ENCODE assay signal across 21 cellular contexts in genomic region chrX:69551421-69552009, GRCh38. TPM values are rescaled to one million over a fixed set of nuclear protein-coding genes. Genes with fewer than 3 reads are reported as not detected.
"Had no signal": no experiment of that assay in that cellular context is flagged by ENCODE, and none has a peak within 500 bp of the region (broad histone marks: within the 10 kb centered on the region; RNA-seq: fewer than 3 reads in every experiment).

No MANE protein-coding gene starts in this region.

- H3K4me3 ChIP-seq: K562 had no signal

- ATAC-seq: K562, Panc1, PC-3 had no signal

- H3K27ac Mint-ChIP-seq: IgD-negative memory B cell had no signal

- H3K36me3 Mint-ChIP-seq: IgD-negative memory B cell had no signal

- H3K4me1 Mint-ChIP-seq: IgD-negative memory B cell had no signal

- H3K9me3 ChIP-seq: SK-N-SH had no signal

- DNase-seq: Kasumi-1, MM.1S, NCI-H1092 treated with DMSO at 0.1 percent for 48 hours, NCI-H1436, NCI-H187, NCI-H2029, NCI-H2081 treated with DMSO at 0.1 percent for 48 hours, NCI-H2171 treated with DMSO at 0.1 percent for 48 hours, NCI-H345, NCI-H524, NCI-H526 treated with DMSO at 0.1 percent for 48 hours, NCI-H774, PC-3, SHP77, SK-N-SH had no signal

- H3K27ac ChIP-seq: KMS-11, RWPE1 had no signal

- H3K4me3 Mint-ChIP-seq: IgD-negative memory B cell had no signal

RNA-seq across cellular contexts. Expression of gene NALF2, which starts 47.4 kb away (rescaled TPM):
- total RNA-seq: K562, M059J, PC-3 had no signal
- polyA plus RNA-seq: IgD-negative memory B cell, K562 had no signal
